In the genomic region with DNA sequence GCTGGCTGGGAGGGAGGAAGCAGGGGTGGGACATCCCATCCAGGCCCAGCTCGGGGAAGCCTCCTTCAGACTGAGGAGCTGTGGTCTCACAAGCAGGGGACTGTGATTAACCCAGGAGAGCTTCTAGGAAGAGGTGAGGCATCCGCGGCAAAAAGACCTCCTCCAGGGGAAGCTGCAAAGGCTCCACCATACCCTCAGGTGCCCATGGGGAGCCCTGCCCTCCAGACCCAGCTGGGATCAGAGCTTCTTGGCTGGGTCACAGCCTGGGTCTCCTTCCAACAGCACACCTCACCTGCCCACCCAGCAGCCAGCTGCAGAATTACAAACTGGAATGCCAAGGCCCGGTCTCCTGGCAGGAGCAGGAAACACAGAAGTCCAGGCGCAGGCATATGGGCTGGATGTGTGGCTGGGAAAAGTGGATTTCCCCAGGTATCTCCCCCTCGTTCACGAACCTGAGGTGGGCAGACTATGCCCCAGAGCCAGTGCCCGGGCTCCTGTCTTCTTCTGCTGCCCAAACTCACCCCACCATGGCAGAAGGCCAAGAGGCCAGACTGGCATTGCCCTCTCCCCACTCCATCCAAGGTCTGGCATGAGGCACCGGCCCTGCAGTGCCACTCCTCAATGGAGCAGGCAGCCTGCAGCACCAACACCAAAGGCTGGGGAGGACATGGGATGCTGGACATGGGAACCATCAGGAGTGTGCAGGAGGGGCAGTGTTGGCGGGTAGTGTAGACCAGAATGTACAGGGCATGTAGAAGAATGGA, we compare ENCODE assay signal across 22 cellular contexts.
"Had no signal": no experiment of that assay in that cellular context is flagged by ENCODE, and none has a peak within 500 bp of the region (broad histone marks: within the 10 kb centered on the region; RNA-seq: fewer than 3 reads in every experiment).

No MANE protein-coding gene starts in this region.

- ATAC-seq: activated CD4-positive, CD25-positive, alpha-beta regulatory T cell treated with anti-CD3 and anti-CD28 coated beads, Interleukin-2, amount 50 U/mL, for 24 hours; activated naive CD8-positive, alpha-beta T cell treated with anti-CD3 and anti-CD28 coated beads, Interleukin-2, amount 50 U/mL, for 24 hours; activated T-cell treated with anti-CD3 and anti-CD28 coated beads, Interleukin-2, amount 50 U/mL, for 4 hours; body of pancreas; lower lobe of right lung; naive thymus-derived CD8-positive, alpha-beta T cell; psoas muscle; right cardiac atrium; stimulated activated naive CD8-positive, alpha-beta T cell treated with anti-CD3 and anti-CD28 coated beads, Interleukin-15, amount 100 ng/mL, for 72 hours had no signal

- H3K36me3 Mint-ChIP-seq: mesothelial cell of epicardium; naive thymus-derived CD8-positive, alpha-beta T cell had no signal

- H3K4me1 ChIP-seq: body of pancreas, lower lobe of right lung, psoas muscle, transverse colon, vagina had no signal

- H3K4me1 Mint-ChIP-seq: activated CD4-positive, alpha-beta T cell treated with anti-CD3 and anti-CD28 coated beads, Interleukin-2, amount 10 ng/mL, durations not matched to agents 24 days and 14 days; activated naive CD8-positive, alpha-beta T cell treated with anti-CD3 and anti-CD28 coated beads, Interleukin-2, amount 50 U/mL, for 24 hours; mesothelial cell of epicardium; stimulated activated naive CD8-positive, alpha-beta T cell treated with anti-CD3 and anti-CD28 coated beads, Interleukin-15, amount 100 ng/mL, for 72 hours had no signal

- H3K9me3 ChIP-seq: body of pancreas, lower lobe of right lung, ovary, psoas muscle, transverse colon, vagina had no signal

- H3K36me3 ChIP-seq: cardiac muscle cell, lower lobe of right lung, ovary, transverse colon, vagina had no signal

- DNase-seq: activated CD4-positive, alpha-beta T cell treated with anti-CD3 and anti-CD28 coated beads, Interleukin-2, amount 10 ng/mL, durations not matched to agents 24 days and 14 days; activated naive CD4-positive, alpha-beta T cell treated with anti-CD3 and anti-CD28 coated beads, Interleukin-2, amount 50 U/mL, for 16 hours; activated naive CD8-positive, alpha-beta T cell treated with anti-CD3 and anti-CD28 coated beads, Interleukin-2, amount 50 U/mL, for 24 hours; activated T-cell treated with anti-CD3 and anti-CD28 coated beads, Interleukin-2, amount 50 U/mL, for 4 hours; body of pancreas; cortex of kidney; kidney; lower lobe of right lung; ovary; stimulated activated CD4-positive, alpha-beta T cell treated with anti-CD3 and anti-CD28 coated beads, Interleukin-12 subunit alpha, Interleukin-12 subunit beta, amount 100 ng/mL, for 4 hours; stimulated activated CD4-positive, alpha-beta T cell treated with anti-CD3 and anti-CD28 coated beads, Interleukin-4, amount 100 ng/mL, for 4 hours; stimulated activated naive CD8-positive, alpha-beta T cell treated with anti-CD3 and anti-CD28 coated beads, Interleukin-15, amount 100 ng/mL, for 72 hours; transverse colon had no signal

- H3K27ac ChIP-seq: body of pancreas, cardiac muscle cell, lower lobe of right lung, ovary, psoas muscle, transverse colon, vagina, VCaP had no signal

- H3K4me3 ChIP-seq: body of pancreas, cardiac muscle cell, lower lobe of right lung, ovary, psoas muscle, transverse colon, vagina had no signal

- H3K27me3 ChIP-seq: ovary had no signal

- H3K9me3 Mint-ChIP-seq: activated CD4-positive, alpha-beta T cell treated with anti-CD3 and anti-CD28 coated beads, Interleukin-2, amount 10 ng/mL, durations not matched to agents 24 days and 14 days; activated naive CD8-positive, alpha-beta T cell treated with anti-CD3 and anti-CD28 coated beads, Interleukin-2, amount 50 U/mL, for 24 hours; activated T-cell treated with anti-CD3 and anti-CD28 coated beads, Interleukin-2, amount 50 U/mL, for 4 hours; activated T-helper 2 cell treated with anti-CD3 and anti-CD28 coated beads, Interferon-gamma antibody, Interleukin-2, Interleukin-4, amounts not matched to agents 10 μg/mL and 5 μg/mL and 100 μg/mL, durations not matched to agents 14 hours and 24 hours and 36 hours; mesothelial cell of epicardium; naive thymus-derived CD8-positive, alpha-beta T cell; stimulated activated naive CD8-positive, alpha-beta T cell treated with anti-CD3 and anti-CD28 coated beads, Interleukin-15, amount 100 ng/mL, for 72 hours had no signal

- H3K4me3 Mint-ChIP-seq: activated CD4-positive, alpha-beta T cell treated with anti-CD3 and anti-CD28 coated beads, Interleukin-2, amount 10 ng/mL, durations not matched to agents 24 days and 14 days; activated naive CD8-positive, alpha-beta T cell treated with anti-CD3 and anti-CD28 coated beads, Interleukin-2, amount 50 U/mL, for 24 hours; activated T-cell treated with anti-CD3 and anti-CD28 coated beads, Interleukin-2, amount 50 U/mL, for 4 hours; mesothelial cell of epicardium; naive thymus-derived CD8-positive, alpha-beta T cell; stimulated activated naive CD8-positive, alpha-beta T cell treated with anti-CD3 and anti-CD28 coated beads, Interleukin-15, amount 100 ng/mL, for 72 hours had no signal

- H3K27ac Mint-ChIP-seq: activated CD4-positive, alpha-beta T cell treated with anti-CD3 and anti-CD28 coated beads, Interleukin-2, amount 10 ng/mL, durations not matched to agents 24 days and 14 days; activated naive CD8-positive, alpha-beta T cell treated with anti-CD3 and anti-CD28 coated beads, Interleukin-2, amount 50 U/mL, for 24 hours; activated T-helper 2 cell treated with anti-CD3 and anti-CD28 coated beads, Interferon-gamma antibody, Interleukin-2, Interleukin-4, amounts not matched to agents 10 μg/mL and 5 μg/mL and 100 μg/mL, durations not matched to agents 14 hours and 24 hours and 36 hours; mesothelial cell of epicardium had no signal
